In genomic region chr1:220317161-220317560, GRCh38 we compare ENCODE assay signal across 6 cellular contexts.
"Had no signal": no experiment of that assay in that cellular context is flagged by ENCODE, and none has a peak within 500 bp of the region (broad histone marks: within the 10 kb centered on the region; RNA-seq: fewer than 3 reads in every experiment).

No MANE protein-coding gene starts in this region.

- ATAC-seq: K562 had no signal

- H3K27ac ChIP-seq: HL-60 had no signal

- H3K4me3 ChIP-seq: K562 had no signal

- DNase-seq: IMR-90, KBM-7, KG1 had no signal

- FAIRE-seq: HTR-8/SVneo, K562 had no signal
